In genomic region chr12:62602445-62603060, GRCh38 we compare ENCODE assay signal across 8 cellular contexts.
DNase-seq lines count a peak whose midpoint lies in the region; ATAC-seq and TF ChIP-seq lines count a peak whose summit lies in the region.

No MANE protein-coding gene starts in this region.

- peaks cover 0 to 14% (median 2%) of the 10 kb centered on the region in 4 donors for H3K4me1 ChIP-seq in Peyer's patch
- H3K4me1 ChIP-seq in fibroblast of lung (ENCODE audit: control insufficient read depth, extremely low read depth, insufficient read depth, low read length), result peaks cover 2% of the 10 kb centered on the region

- peaks cover 48% of the 10 kb centered on the region for H3K79me2 ChIP-seq in fibroblast of lung (ENCODE audit: control insufficient read depth, insufficient read depth, low read length)

- POLR2A ChIA-PET in naive thymus-derived CD8-positive, alpha-beta T cell (lab: Charles Lee), result interaction anchor here (0.7 to 2.5 kb wide), 15 partner anchors 9 to 342 kb away, joined by 3 to 21 read pairs (median 4); partner anchors contain the start of genes MON2 and USP15

- peak overlapping the region; percentile 85 for H3K4me2 ChIP-seq in fibroblast of lung (ENCODE audit: extremely low read depth, insufficient read depth, low read length)

- H3K9me3 Mint-ChIP-seq in activated T-helper 1 cell treated with anti-CD3 and anti-CD28 coated beads, Interleukin-12 subunit alpha, Interleukin-12 subunit beta, Interleukin-2, Interleukin-4 antibody, amounts not matched to agents 30 ng/mL and 10 ng/mL and 1 ng/mL, durations not matched to agents 14 hours and 24 hours and 36 hours, result no peaks in the 10 kb centered on the region
- H3K9me3 Mint-ChIP-seq in naive thymus-derived CD8-positive, alpha-beta T cell, result no peaks in the 10 kb centered on the region
- no peaks in the 10 kb centered on the region for H3K9me3 Mint-ChIP-seq in stimulated activated naive B cell treated with anti-CD40 and anti-IgM and Interleukin-4, amounts not matched to agents 10 μg/mL and 1 μg/mL and 100 μg/mL, for 72 hours

- H3K4me3 ChIP-seq in Peyer's patch (peak overlapping the region; percentile 70 to 88 (median 82)), fibroblast of lung (replicated peaks in 1 of 4; ENCODE audit: control extremely low read depth in 1 of 4, insufficient read depth in 1 of 4, low read depth in 3 of 4, low read length in 4 of 4) (peak overlapping the region; percentile 85 to 99 (median 93))

- peak; percentile 65 for ATAC-seq in GM21825 (IDR thresholded peaks at IDR 0.05; ENCODE audit: unreplicated experiment)
- peak; percentile 69 to 73 for ATAC-seq in naive thymus-derived CD8-positive, alpha-beta T cell
- ATAC-seq in stimulated activated naive B cell treated with anti-CD40 and anti-IgM and Interleukin-4, amounts not matched to agents 10 μg/mL and 1 μg/mL and 100 μg/mL, for 72 hours (replicated peaks), result peak; percentile 85 to 88

- TF ChIP-seq CTCF in Peyer's patch (IDR thresholded peaks at IDR 0.05) (no peak), fibroblast of lung (conservative IDR thresholded peaks at IDR 0.05 in 1 of 2, IDR thresholded peaks at IDR 0.05 in 1 of 2; ENCODE audit: low read depth in 1 of 2, low read length in 2 of 2) (no peak)

- peak overlapping the region; percentile 100 for H3K9ac ChIP-seq in fibroblast of lung (ENCODE audit: insufficient read depth, low read length)

- no peaks in the 10 kb centered on the region for H3K27me3 ChIP-seq in Peyer's patch
- no peaks in the 10 kb centered on the region for H3K27me3 ChIP-seq in fibroblast of lung (ENCODE audit: control insufficient read depth, insufficient read depth, low read length)

- H3K27ac Mint-ChIP-seq in activated T-helper 1 cell treated with anti-CD3 and anti-CD28 coated beads, Interleukin-12 subunit alpha, Interleukin-12 subunit beta, Interleukin-2, Interleukin-4 antibody, amounts not matched to agents 30 ng/mL and 10 ng/mL and 1 ng/mL, durations not matched to agents 14 hours and 24 hours and 36 hours, result peak overlapping the region; percentile 99
- peak overlapping the region; percentile 98 to 100 (median 99) for H3K27ac Mint-ChIP-seq in naive thymus-derived CD8-positive, alpha-beta T cell
- H3K27ac Mint-ChIP-seq in stimulated activated naive B cell treated with anti-CD40 and anti-IgM and Interleukin-4, amounts not matched to agents 10 μg/mL and 1 μg/mL and 100 μg/mL, for 72 hours, result peak overlapping the region; percentile 100

- TF ChIP-seq POLR2A in Peyer's patch (IDR thresholded peaks at IDR 0.05), result peak in 1 of 2 donors; percentile 21

- peaks cover 13% of the 10 kb centered on the region for H3K36me3 Mint-ChIP-seq in activated T-helper 1 cell treated with anti-CD3 and anti-CD28 coated beads, Interleukin-12 subunit alpha, Interleukin-12 subunit beta, Interleukin-2, Interleukin-4 antibody, amounts not matched to agents 30 ng/mL and 10 ng/mL and 1 ng/mL, durations not matched to agents 14 hours and 24 hours and 36 hours (ENCODE audit: low read depth)
- H3K36me3 Mint-ChIP-seq in naive thymus-derived CD8-positive, alpha-beta T cell, result no peaks in the 10 kb centered on the region
- peaks cover 6 to 18% of the 10 kb centered on the region in 2 donors for H3K36me3 Mint-ChIP-seq in stimulated activated naive B cell treated with anti-CD40 and anti-IgM and Interleukin-4, amounts not matched to agents 10 μg/mL and 1 μg/mL and 100 μg/mL, for 72 hours

- H4K20me1 ChIP-seq in fibroblast of lung (ENCODE audit: control insufficient read depth, extremely low read depth, insufficient read depth, low read length), result no peaks in the 10 kb centered on the region

- H3K9me3 ChIP-seq in KOPT-K1 (ENCODE audit: insufficient read depth, low read length, poor library complexity, severe bottlenecking) (no peaks in the 10 kb centered on the region), Peyer's patch (no peaks in the 10 kb centered on the region), fibroblast of lung (ENCODE audit: control insufficient read depth, insufficient read depth, low read depth, low read length) (no peaks in the 10 kb centered on the region)

- peak overlapping the region; percentile 97 for H3K27ac ChIP-seq in KOPT-K1 (ENCODE audit: low read depth, low read length, poor library complexity, severe bottlenecking)
- H3K27ac ChIP-seq in Peyer's patch, result peak overlapping the region; percentile 91 to 99 (median 98)
- peak overlapping the region; percentile 100 for H3K27ac ChIP-seq in fibroblast of lung (ENCODE audit: insufficient read depth, low read length)

- intact Hi-C loops in activated T-helper 1 cell treated with anti-CD3 and anti-CD28 coated beads, Interleukin-12 subunit alpha, Interleukin-12 subunit beta, Interleukin-2, Interleukin-4 antibody, amounts not matched to agents 30 ng/mL and 10 ng/mL and 1 ng/mL, durations not matched to agents 14 hours and 24 hours and 36 hours (cut with micrococcal nuclease), result loop anchor here (1.0 to 10.0 kb wide), 10 partner anchors 22 to 1850 kb away; partner anchors contain the start of genes MON2, TBK1, USP15 and XPOT

- H3K27me3 Mint-ChIP-seq in activated T-helper 1 cell treated with anti-CD3 and anti-CD28 coated beads, Interleukin-12 subunit alpha, Interleukin-12 subunit beta, Interleukin-2, Interleukin-4 antibody, amounts not matched to agents 30 ng/mL and 10 ng/mL and 1 ng/mL, durations not matched to agents 14 hours and 24 hours and 36 hours (ENCODE audit: insufficient read depth), result peaks cover 4% of the 10 kb centered on the region
- H3K27me3 Mint-ChIP-seq in naive thymus-derived CD8-positive, alpha-beta T cell, result no peaks in the 10 kb centered on the region
- H3K27me3 Mint-ChIP-seq in stimulated activated naive B cell treated with anti-CD40 and anti-IgM and Interleukin-4, amounts not matched to agents 10 μg/mL and 1 μg/mL and 100 μg/mL, for 72 hours, result no peaks in the 10 kb centered on the region

- H2AFZ ChIP-seq in fibroblast of lung (ENCODE audit: low read length), result peak overlapping the region; percentile 84

- peaks cover 45% of the 10 kb centered on the region for H3K4me1 Mint-ChIP-seq in activated T-helper 1 cell treated with anti-CD3 and anti-CD28 coated beads, Interleukin-12 subunit alpha, Interleukin-12 subunit beta, Interleukin-2, Interleukin-4 antibody, amounts not matched to agents 30 ng/mL and 10 ng/mL and 1 ng/mL, durations not matched to agents 14 hours and 24 hours and 36 hours (ENCODE audit: low read depth)
- H3K4me1 Mint-ChIP-seq in naive thymus-derived CD8-positive, alpha-beta T cell, result peaks cover 7 to 41% (median 28%) of the 10 kb centered on the region in 4 donors
- H3K4me1 Mint-ChIP-seq in stimulated activated naive B cell treated with anti-CD40 and anti-IgM and Interleukin-4, amounts not matched to agents 10 μg/mL and 1 μg/mL and 100 μg/mL, for 72 hours, result peaks cover 20 to 48% of the 10 kb centered on the region in 2 donors

- H3K36me3 ChIP-seq in KOPT-K1 (ENCODE audit: insufficient read depth, low read length) (peaks cover 11% of the 10 kb centered on the region; the same call in 1 of the 2 replicates), Peyer's patch (no peaks in the 10 kb centered on the region), fibroblast of lung (ENCODE audit: control insufficient read depth, insufficient read depth, low read length) (no peaks in the 10 kb centered on the region)

- DNase-seq in DMS79 treated with DMSO at 0.1 percent for 48 hours (lab: John Stamatoyannopoulos, UW), result peak; percentile 70
- peak; percentile 89 to 96 (median 95) for DNase-seq in Peyer's patch
- peak; percentile 81 for DNase-seq in activated T-helper 1 cell treated with anti-CD3 and anti-CD28 coated beads, Interleukin-12 subunit alpha, Interleukin-12 subunit beta, Interleukin-2, Interleukin-4 antibody, amounts not matched to agents 30 ng/mL and 10 ng/mL and 1 ng/mL, durations not matched to agents 14 hours and 24 hours and 36 hours (ENCODE audit: low spot score)
- peak; percentile 92 to 94 for DNase-seq in fibroblast of lung (ENCODE audit: low read depth in 2 of 2)
- peak; percentile 78 to 97 (median 86) for DNase-seq in naive thymus-derived CD8-positive, alpha-beta T cell
- peak; percentile 97 for DNase-seq in stimulated activated naive B cell treated with anti-CD40 and anti-IgM and Interleukin-4, amounts not matched to agents 10 μg/mL and 1 μg/mL and 100 μg/mL, for 72 hours

- H3K4me3 Mint-ChIP-seq in activated T-helper 1 cell treated with anti-CD3 and anti-CD28 coated beads, Interleukin-12 subunit alpha, Interleukin-12 subunit beta, Interleukin-2, Interleukin-4 antibody, amounts not matched to agents 30 ng/mL and 10 ng/mL and 1 ng/mL, durations not matched to agents 14 hours and 24 hours and 36 hours, result peak overlapping the region; percentile 90
- H3K4me3 Mint-ChIP-seq in naive thymus-derived CD8-positive, alpha-beta T cell, result peak overlapping the region; percentile 87 to 98 (median 95)
- peak overlapping the region; percentile 86 to 89 for H3K4me3 Mint-ChIP-seq in stimulated activated naive B cell treated with anti-CD40 and anti-IgM and Interleukin-4, amounts not matched to agents 10 μg/mL and 1 μg/mL and 100 μg/mL, for 72 hours

Comparison
In these comparisons a context has a peak if more than half of its experiments do, and no peak if none do; other contexts are left out.
1. Peak in every context shown above with its lines: DNase-seq, ATAC-seq, H3K4me3 ChIP-seq and H3K27ac ChIP-seq.